In genomic region chr9:128066713-128067621, GRCh38 we compare ENCODE assay signal across 8 cellular contexts. TPM values are rescaled to one million over a fixed set of nuclear protein-coding genes. Genes with fewer than 3 reads are reported as not detected.
DNase-seq lines count a peak whose midpoint lies in the region; ATAC-seq and TF ChIP-seq lines count a peak whose summit lies in the region.

Gene NAIF1, minus strand, starts transcription at chr9:128067320. Its CDS starts 219 bp downstream, at chr9:128067101.

- peak within 1 kb of the TSS in 1 of 3 donors; percentile 38 for H3K27ac Mint-ChIP-seq in IgD-negative memory B cell

- H3K4me1 Mint-ChIP-seq in IgD-negative memory B cell: peaks cover 15 to 48% (median 34%) of the 10 kb centered on the region in 3 donors

- no peak for TF ChIP-seq CTCF in epithelial cell of proximal tubule (conservative IDR thresholded peaks at IDR 0.05; ENCODE audit: low read depth, low read length)

- ATAC-seq in GM21529 (IDR thresholded peaks at IDR 0.05; ENCODE audit: unreplicated experiment): peak; percentile 64

- H3K27me3 Mint-ChIP-seq in IgD-negative memory B cell: no peaks in the 10 kb centered on the region

- H3K36me3 Mint-ChIP-seq in IgD-negative memory B cell: no peaks in the 10 kb centered on the region

- H3K4me3 Mint-ChIP-seq in IgD-negative memory B cell: peak within 1 kb of the TSS in 3 of 4 donors; percentile 46 to 95 (median 76)

- H3K4me3 ChIP-seq in epithelial cell of proximal tubule (ENCODE audit: low read depth, low read length): peak within 1 kb of the TSS; percentile 96

- no peaks in the 10 kb centered on the region for H3K9me3 Mint-ChIP-seq in IgD-negative memory B cell

- DNase-seq in DMS 273 treated with DMSO at 0.1 percent for 48 hours (lab: John Stamatoyannopoulos, UW) (peak; percentile 97), OCI-M2 (lab: John Stamatoyannopoulos, UW; ENCODE audit: unreplicated experiment) (peak; percentile 99), activated T-cell treated with anti-CD3 and anti-CD28 coated beads for 48 hours (ENCODE audit: low read depth) (peak; percentile 93), epithelial cell of proximal tubule (ENCODE audit: low read depth) (peak; percentile 98), mucosa of gallbladder (ENCODE audit: low spot score) (peak; percentile 99)
- DNase-seq in stimulated activated CD8-positive, alpha-beta memory T cell treated with anti-CD3 and anti-CD28 coated beads, Interleukin-4, amount 100 ng/mL, for 4 hours (ENCODE audit: low read depth in 2 of 2, low spot score in 1 of 2): peak; percentile 86 to 93

RNA-seq across cellular contexts. Expression of gene NAIF1, which starts in this region (rescaled TPM):
- 12.7 TPM for polyA plus RNA-seq in IgD-negative memory B cell
- total RNA-seq in epithelial cell of proximal tubule: 7.0 and 9.0 TPM in 2 replicates
- total RNA-seq in mucosa of gallbladder: 12.0 TPM

Comparison
In these comparisons a context has a peak if more than half of its experiments do, and no peak if none do; other contexts are left out.
1. Peak in every context shown above with its lines: DNase-seq, ATAC-seq and H3K4me3 ChIP-seq.